In the genomic region with DNA sequence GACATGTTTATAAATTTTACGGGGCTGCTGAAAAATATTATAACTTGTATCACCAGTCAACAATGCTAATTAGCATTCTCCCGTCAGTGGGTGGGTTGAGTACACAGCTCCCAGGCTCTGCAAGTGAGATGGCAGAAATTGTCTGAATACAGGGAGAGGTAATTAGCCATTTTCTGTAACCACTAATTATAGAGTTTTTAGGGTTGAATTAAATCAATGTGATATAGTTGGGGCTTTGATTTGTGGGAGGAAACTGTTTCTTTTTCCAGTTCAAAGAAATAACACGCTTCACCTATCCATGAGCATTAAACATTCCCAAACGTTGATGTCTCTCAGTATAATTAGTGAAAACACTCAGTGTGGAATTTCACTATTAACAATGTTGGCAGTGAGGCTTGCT, we compare ENCODE assay signal across 9 cellular contexts. TPM values are rescaled to one million over a fixed set of nuclear protein-coding genes. Genes with fewer than 3 reads are reported as not detected.
A peak's percentile ranks its signal among the peaks of the same experiment; 100 is the strongest.
DNase-seq lines count a peak whose midpoint lies in the region; ATAC-seq and TF ChIP-seq lines count a peak whose summit lies in the region.
"Had no signal": no experiment of that assay in that cellular context is flagged by ENCODE, and none has a peak within 500 bp of the region (broad histone marks: within the 10 kb centered on the region; RNA-seq: fewer than 3 reads in every experiment).

No MANE protein-coding gene starts in this region.

- no peaks in the 10 kb centered on the region for H3K36me3 Mint-ChIP-seq in natural killer cell

- H3K27me3 ChIP-seq in BJ (ENCODE audit: control insufficient read depth, insufficient read depth, low read length) (no peaks in the 10 kb centered on the region), KMS-11 (ENCODE audit: insufficient read depth, low read depth) (no peaks in the 10 kb centered on the region)

- peak overlapping the region; percentile 90 for H3K4me3 ChIP-seq in BJ (ENCODE audit: low read depth, low read length)
- no peak overlapping the region for H3K4me3 ChIP-seq in KMS-11 (IDR thresholded peaks at IDR 0.05; ENCODE audit: insufficient read depth, low read depth, low read length)
- H3K4me3 ChIP-seq in choroid plexus epithelial cell (ENCODE audit: low read depth, low read length), result peak overlapping the region; percentile 3

- no peaks in the 10 kb centered on the region for H3K36me3 ChIP-seq in BJ (ENCODE audit: control insufficient read depth, insufficient read depth, low read length)
- no peaks in the 10 kb centered on the region for H3K36me3 ChIP-seq in KMS-11 (ENCODE audit: insufficient read depth)

- ATAC-seq in natural killer cell (no peak), GM21447 (IDR thresholded peaks at IDR 0.05; ENCODE audit: unreplicated experiment) (no peak)

- no peak overlapping the region for H2AFZ ChIP-seq in KMS-11 (ENCODE audit: low read depth)

- H3K4me1 Mint-ChIP-seq in natural killer cell, result peaks cover 16 to 19% of the 10 kb centered on the region in 2 donors

- CTCF ChIA-PET in BJ (lab: Yijun Ruan, JAX), result interaction anchor here (1.3 kb wide), 1 partner anchor 26 kb away, joined by 3 read pairs; no protein-coding TSS in a partner anchor

- no peak for TF ChIP-seq CTCF in BJ (IDR thresholded peaks at IDR 0.05; ENCODE audit: insufficient read depth, low read depth, low read length)
- TF ChIP-seq CTCF in KMS-11 (conservative IDR thresholded peaks at IDR 0.05; ENCODE audit: low read depth, low read length), result no peak
- TF ChIP-seq CTCF in choroid plexus epithelial cell (conservative IDR thresholded peaks at IDR 0.05; ENCODE audit: low read depth, low read length), result no peak
- TF ChIP-seq CTCF in natural killer cell (IDR thresholded peaks at IDR 0.05), result no peak

- peak overlapping the region; percentile 85 for H3K4me3 Mint-ChIP-seq in natural killer cell

- DNase-seq in BJ (ENCODE audit: low read depth), result no peak
- DNase-seq in choroid plexus epithelial cell (ENCODE audit: low read depth), result no peak
- DNase-seq in natural killer cell, result no peak
- no peak for DNase-seq in caudate nucleus (lab: John Stamatoyannopoulos, UW)
- no peak for DNase-seq in stimulated activated CD4-positive, alpha-beta T cell treated with anti-CD3 and anti-CD28 coated beads, Interleukin-2, amount 100 ng/mL, for 48 hours
- no peak for DNase-seq in stimulated activated CD4-positive, alpha-beta T cell treated with anti-CD3 and anti-CD28 coated beads, Interleukin-4, amount 100 ng/mL, for 1 hour
- DNase-seq: NCI-H1048 had no signal

- no peaks in the 10 kb centered on the region for H4K20me1 ChIP-seq in KMS-11 (ENCODE audit: insufficient read depth)

- H3K27ac ChIP-seq in KMS-11 (peak overlapping the region; percentile 52; the same call in 1 of the 2 replicates), caudate nucleus (ENCODE audit: low read depth, low read length) (no peak overlapping the region)

- H3K4me1 ChIP-seq in KMS-11 (ENCODE audit: low read depth, poor library complexity, severe bottlenecking), result peaks cover 40% of the 10 kb centered on the region

- POLR2A ChIA-PET in BJ (lab: Charles Lee), result no interaction called here

- peak overlapping the region; percentile 56; the same call in 1 of the 2 replicates for H3K9ac ChIP-seq in KMS-11

- intact Hi-C loops in natural killer cell (cut with micrococcal nuclease), result no loop called here

- peak overlapping the region; percentile 89 for H3K4me2 ChIP-seq in KMS-11

- H3K27me3 Mint-ChIP-seq in natural killer cell (ENCODE audit: low read depth in 2 of 2), result peaks cover 3 to 6% of the 10 kb centered on the region in 2 donors

- peaks cover 3 to 8% of the 10 kb centered on the region in 2 donors for H3K9me3 Mint-ChIP-seq in natural killer cell

- H3K79me2 ChIP-seq in KMS-11 (ENCODE audit: insufficient read depth, low read depth), result peaks cover 50% of the 10 kb centered on the region

- peak overlapping the region; percentile 62 to 82 for H3K27ac Mint-ChIP-seq in natural killer cell

RNA-seq across cellular contexts. Expression of a gene that starts 1.4 kb away (rescaled TPM):
- 11.4 and 11.6 TPM in 2 replicates for polyA plus RNA-seq in BJ (2011; rRNA removed)
- polyA minus RNA-seq in BJ (2011; rRNA and poly(A)+ RNA removed), result 13.6 and 15.0 TPM in 2 replicates
- 10 to 100 TPM in 2 of 3 donors, 1 to 10 TPM in 1; 6.4 to 14.8 (median 10.3) TPM for total RNA-seq in natural killer cell
